Comparison of ENCODE assay signal across 8 cellular contexts in the genomic region with DNA sequence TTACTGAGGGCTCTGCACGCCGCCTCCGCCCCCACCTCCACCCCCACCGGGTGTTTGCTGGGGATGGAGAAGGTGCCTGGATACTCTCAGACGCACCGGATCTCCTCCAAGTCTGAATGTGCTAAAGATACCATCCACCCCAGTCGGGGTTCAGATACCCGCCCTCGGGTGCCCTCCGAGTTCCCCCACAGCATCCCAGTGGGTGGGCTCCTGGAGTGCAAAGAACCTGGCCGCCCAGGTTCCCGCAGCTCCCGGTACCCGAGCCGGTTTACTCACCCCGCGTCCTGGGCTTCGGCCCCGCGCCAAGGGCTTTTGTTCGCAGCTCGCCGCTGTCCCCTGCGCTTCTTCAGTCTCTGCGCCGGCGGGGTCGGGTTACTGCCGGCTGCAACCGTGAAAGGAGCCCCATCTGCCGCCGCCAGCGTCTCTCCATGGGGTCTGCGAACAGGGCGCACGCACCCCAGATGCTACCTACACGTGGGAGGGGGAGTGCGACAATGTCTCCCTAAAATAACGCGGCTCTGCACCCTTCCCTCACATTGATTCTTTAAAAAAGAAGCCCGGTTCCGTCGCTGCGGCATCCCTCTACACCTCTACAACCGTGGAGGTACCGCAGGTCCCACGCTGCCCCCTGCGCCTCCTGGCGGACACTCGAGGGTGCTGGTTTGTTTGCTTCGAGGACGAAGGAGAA. TPM values are rescaled to one million over a fixed set of nuclear protein-coding genes. Genes with fewer than 3 reads are reported as not detected.
DNase-seq lines count a peak whose midpoint lies in the region; ATAC-seq and TF ChIP-seq lines count a peak whose summit lies in the region.

Gene CCDC177, minus strand, starts transcription at position 606 of the 688 bp plus-strand sequence. CDS start 1,249 bp downstream, outside the sequence.

- POLR2A ChIA-PET in HCT116 (lab: Charles Lee): no interaction called here

- no peaks in the 10 kb centered on the region for H3K9me3 ChIP-seq in HCT116 (ENCODE audit: control insufficient read depth in 1 of 2, insufficient read depth in 1 of 2, low read depth in 1 of 2, low read length in 2 of 2)

- no peaks in the 10 kb centered on the region for H3K36me3 Mint-ChIP-seq in naive B cell

- DNase-seq in AG10803 (ENCODE audit: low read depth) (peak; percentile 22), HCT116 (ENCODE audit: low read depth, low spot score) (peak; percentile 21), NCI-H69 (lab: John Stamatoyannopoulos, UW) (peak; percentile 94), epithelial cell of esophagus (ENCODE audit: low read depth) (peak; percentile 76), naive B cell (peak; percentile 61)
- DNase-seq in activated CD8-positive, alpha-beta memory T cell treated with anti-CD3 and anti-CD28 coated beads, Interleukin-2, amount 50 U/mL, for 48 hours: peak; percentile 90
- DNase-seq in stimulated activated CD8-positive, alpha-beta memory T cell treated with anti-CD3 and anti-CD28 coated beads, Interleukin-7, amount 100 ng/mL, for 48 hours (ENCODE audit: extremely low read depth in 1 of 2, low read depth in 1 of 2): peak; percentile 38 to 43

- H4K20me1 ChIP-seq in HCT116 (ENCODE audit: insufficient read depth): no peaks in the 10 kb centered on the region

- RAD21 ChIA-PET in HCT116 (lab: Charles Lee; ENCODE audit: low non-redundant PET in 1 of 2, low total read pairs in 2 of 2, uncharacterized antibody in 2 of 2, unreplicated experiment in 2 of 2): interaction anchor here in 1 of 2 experiments (1.3 kb wide), 1 partner anchor 39 kb away, joined by 5 read pairs; no protein-coding TSS in a partner anchor

- no peaks in the 10 kb centered on the region for H3K36me3 ChIP-seq in HCT116 (ENCODE audit: control insufficient read depth in 1 of 2, insufficient read depth in 2 of 2, low read length in 2 of 2)

- peaks cover 9 to 15% (median 12%) of the 10 kb centered on the region in 3 donors for H3K4me1 Mint-ChIP-seq in naive B cell

- no peak within 1 kb of the TSS; the same call in 1 of the 2 replicates for H3K4me3 ChIP-seq in AG10803 (ENCODE audit: low read length)
- H3K4me3 ChIP-seq in HCT116 (replicated peaks in 1 of 2; ENCODE audit: low read depth in 1 of 2, low read length in 2 of 2): peak within 1 kb of the TSS; percentile 19 to 44
- H3K4me3 ChIP-seq in epithelial cell of esophagus (ENCODE audit: low read length): no peak within 1 kb of the TSS

- CTCF ChIA-PET in HCT116 (lab: Charles Lee): interaction anchor here (1.0 to 3.5 kb wide), 10 partner anchors 9 to 712 kb away, joined by 3 to 27 read pairs (median 5); partner anchors contain the start of gene SRSF5

- TF ChIP-seq POLR2A in HCT116 (IDR thresholded peaks at IDR 0.05; ENCODE audit: borderline replicate concordance, extremely low read depth, insufficient read depth, insufficient read length): no peak

- H3K9ac ChIP-seq in HCT116 (ENCODE audit: low read length): no peak within 1 kb of the TSS

- peak within 1 kb of the TSS; percentile 70 for H3K4me2 ChIP-seq in HCT116 (ENCODE audit: low read length)

- H3K4me1 ChIP-seq in HCT116 (ENCODE audit: control insufficient read depth in 1 of 2, insufficient read depth in 2 of 2, low read length in 2 of 2): peaks cover 0 to 4% of the 10 kb centered on the region in 2 experiments; a peak in 1 of 4 replicates

- H3K27ac Mint-ChIP-seq in naive B cell: peak within 1 kb of the TSS in 1 of 6 donors; percentile 91

- H3K27me3 Mint-ChIP-seq in naive B cell: peaks cover 40 to 69% (median 51%) of the 10 kb centered on the region in 3 donors

- H3K4me3 Mint-ChIP-seq in naive B cell: peak within 1 kb of the TSS; percentile 63 to 94 (median 90)

- no peaks in the 10 kb centered on the region for H3K27me3 ChIP-seq in HCT116 (ENCODE audit: insufficient read depth, low read length)

- no TSS peak for BruUV-seq in HCT116 (replicated peaks; lab: Mats Ljungman, UMichigan)

- peak; percentile 74 for TF ChIP-seq RAD21 in HCT116 (IDR thresholded peaks at IDR 0.05; ENCODE audit: low read depth)

- H3K27ac ChIP-seq in HCT116 (ENCODE audit: low read depth, low read length): no peak within 1 kb of the TSS

- TF ChIP-seq CTCF in AG10803 (conservative IDR thresholded peaks at IDR 0.05; ENCODE audit: low read length): peak; percentile 92
- TF ChIP-seq CTCF in HCT116 (IDR thresholded peaks at IDR 0.05 in 2 of 3, conservative IDR thresholded peaks at IDR 0.05 in 1 of 3; ENCODE audit: borderline replicate concordance in 1 of 3, insufficient read depth in 1 of 3, low read depth in 2 of 3, low read length in 2 of 3): peak; percentile 77 to 97 (median 85)
- peak; percentile 98 for TF ChIP-seq CTCF in epithelial cell of esophagus (IDR thresholded peaks at IDR 0.05; ENCODE audit: insufficient read depth, low read depth, low read length, missing control alignments)

- H2AFZ ChIP-seq in HCT116 (ENCODE audit: low read depth, low read length, poor library complexity, severe bottlenecking): peak within 1 kb of the TSS; percentile 85

- no peaks in the 10 kb centered on the region for H3K9me3 Mint-ChIP-seq in naive B cell

- peak; percentile 91 for ATAC-seq in HCT116
- ATAC-seq in naive B cell (ENCODE audit: low read depth in 2 of 2): peak; percentile 83 to 84
- ATAC-seq in HG03108 (IDR thresholded peaks at IDR 0.05; ENCODE audit: unreplicated experiment): no peak

- intact Hi-C loops in HCT116 (cut with micrococcal nuclease): loop anchor here (1.0 to 2.0 kb wide), 2 partner anchors 39 to 332 kb away; no protein-coding TSS in a partner anchor

- no peaks in the 10 kb centered on the region for H3K79me2 ChIP-seq in HCT116 (ENCODE audit: insufficient read depth, low read length)

- H3K9me2 ChIP-seq in HCT116 (ENCODE audit: insufficient read depth): no peaks in the 10 kb centered on the region

TF ChIP-seq in HCT116, 20 proteins besides CTCF, POLR2A, EP300 and RAD21:
- TF ChIP-seq ZFX (IDR thresholded peaks at IDR 0.05): no peak

RNA-seq across cellular contexts. Expression of gene CCDC177, which starts in this region (rescaled TPM):
- total RNA-seq in HCT116 (2021; ENCODE audit: unreplicated experiment): not detected
- not detected in 2 replicates for polyA plus RNA-seq in HCT116 (2012)
- not detected for polyA plus RNA-seq in naive B cell (ENCODE audit: low read depth in 6 of 6)

Comparison
In these comparisons a context has a peak if more than half of its experiments do, and no peak if none do; other contexts are left out.
1. Peak in DNase-seq, ATAC-seq, H3K4me3 ChIP-seq and H3K4me2 ChIP-seq in HCT116; RNA of the gene not detected or under 1 TPM.
2. Peak in DNase-seq and ATAC-seq in naive B cell; RNA of the gene not detected or under 1 TPM.
3. DNase-seq: peak in every context shown above with its lines; median percentile 94 in NCI-H69; 90 in activated CD8-positive, alpha-beta memory T cell treated with anti-CD3 and anti-CD28 coated beads, Interleukin-2, amount 50 U/mL, for 48 hours; 76 in epithelial cell of esophagus; 61 in naive B cell; 40 in stimulated activated CD8-positive, alpha-beta memory T cell treated with anti-CD3 and anti-CD28 coated beads, Interleukin-7, amount 100 ng/mL, for 48 hours; 22 in AG10803; 21 in HCT116.